10 cellular contexts compared by ENCODE assay signal in genomic region chr12:132622437-132623071, GRCh38. TPM values are rescaled to one million over a fixed set of nuclear protein-coding genes. Genes with fewer than 3 reads are reported as not detected.
DNase-seq lines count a peak whose midpoint lies in the region; ATAC-seq and FAIRE-seq lines count a peak whose summit lies in the region.
"Had no signal": no experiment of that assay in that cellular context is flagged by ENCODE, and none has a peak within 500 bp of the region (broad histone marks: within the 10 kb centered on the region; RNA-seq: fewer than 3 reads in every experiment).

No MANE protein-coding gene starts in this region.

- H3K27me3 Mint-ChIP-seq in activated CD4-positive, alpha-beta memory T cell treated with anti-CD3 and anti-CD28 coated beads, Interleukin-2, amount 10 ng/mL, durations not matched to agents 7 days and 5 days = peaks cover 6% of the 10 kb centered on the region

- H3K9me3 Mint-ChIP-seq in activated CD4-positive, alpha-beta memory T cell treated with anti-CD3 and anti-CD28 coated beads, Interleukin-2, amount 10 ng/mL, durations not matched to agents 7 days and 5 days = peaks cover 3% of the 10 kb centered on the region

- H3K27me3 ChIP-seq in right cardiac atrium (ENCODE audit: control insufficient read depth, insufficient read depth) (no peaks in the 10 kb centered on the region), small intestine (ENCODE audit: control insufficient read depth in 2 of 2, insufficient read depth in 2 of 2, low read length in 2 of 2) (peaks cover 0 to 4% of the 10 kb centered on the region in 2 donors)

- H3K4me3 Mint-ChIP-seq in activated CD4-positive, alpha-beta memory T cell treated with anti-CD3 and anti-CD28 coated beads, Interleukin-2, amount 10 ng/mL, durations not matched to agents 7 days and 5 days = no peak overlapping the region

- peaks cover 21% of the 10 kb centered on the region for H3K36me3 Mint-ChIP-seq in activated CD4-positive, alpha-beta memory T cell treated with anti-CD3 and anti-CD28 coated beads, Interleukin-2, amount 10 ng/mL, durations not matched to agents 7 days and 5 days (ENCODE audit: low read depth)

- no peak for FAIRE-seq in small intestine (lab: Jason Lieb, UNC)
- FAIRE-seq: A204.1 had no signal

- peaks cover 13% of the 10 kb centered on the region for H3K4me1 Mint-ChIP-seq in activated CD4-positive, alpha-beta memory T cell treated with anti-CD3 and anti-CD28 coated beads, Interleukin-2, amount 10 ng/mL, durations not matched to agents 7 days and 5 days

- H3K4me1 ChIP-seq in right cardiac atrium (ENCODE audit: control insufficient read depth, insufficient read depth, low read length) = no peaks in the 10 kb centered on the region
- H3K4me1 ChIP-seq in small intestine (ENCODE audit: control insufficient read depth in 2 of 2, insufficient read depth in 1 of 2, low read depth in 1 of 2, low read length in 1 of 2) = peaks cover 0 to 4% of the 10 kb centered on the region in 2 donors

- peaks cover 2 to 5% of the 10 kb centered on the region in 2 donors for H3K36me3 ChIP-seq in small intestine (ENCODE audit: control insufficient read depth in 2 of 2, insufficient read depth in 2 of 2, low read length in 2 of 2)

- peak overlapping the region; percentile 61 for H3K27ac Mint-ChIP-seq in activated CD4-positive, alpha-beta memory T cell treated with anti-CD3 and anti-CD28 coated beads, Interleukin-2, amount 10 ng/mL, durations not matched to agents 7 days and 5 days

- DNase-seq in DMS 273 (lab: John Stamatoyannopoulos, UW; ENCODE audit: unreplicated experiment) (peak; percentile 25), DMS 273 treated with DMSO at 0.1 percent for 48 hours (lab: John Stamatoyannopoulos, UW) (no peak), right cardiac atrium (peak in 1 of 3 donors; percentile 55), small intestine (peak; percentile 25), KBM-7 (no peak), cortex of kidney (lab: John Stamatoyannopoulos, UW) (no peak)
- DNase-seq in activated CD4-positive, alpha-beta memory T cell treated with anti-CD3 and anti-CD28 coated beads, Interleukin-2, amount 10 ng/mL, durations not matched to agents 7 days and 5 days = peak; percentile 36
- no peak for DNase-seq in stimulated activated CD4-positive, alpha-beta T cell treated with anti-CD3 and anti-CD28 coated beads, Interleukin-12 subunit alpha, Interleukin-12 subunit beta, amount 100 ng/mL, for 4 hours

- H3K4me3 ChIP-seq in right cardiac atrium (ENCODE audit: low read length) = no peak overlapping the region
- H3K4me3 ChIP-seq in small intestine (ENCODE audit: low read depth in 1 of 2, low read length in 2 of 2) = no peak overlapping the region

- H3K27ac ChIP-seq in right cardiac atrium (ENCODE audit: low read length) (no peak overlapping the region), small intestine (ENCODE audit: low read depth in 1 of 2, low read length in 1 of 2) (peak overlapping the region in 1 of 2 donors; percentile 42)

- H3K9me3 ChIP-seq in right cardiac atrium (ENCODE audit: control insufficient read depth, low read length) (no peaks in the 10 kb centered on the region), small intestine (ENCODE audit: control insufficient read depth, low read depth) (no peaks in the 10 kb centered on the region)

- intact Hi-C loops in right cardiac atrium (cut with DNase I) = no loop called here

- ATAC-seq in right cardiac atrium = peak; percentile 50 to 73

- POLR2A ChIA-PET in activated CD4-positive, alpha-beta memory T cell treated with anti-CD3 and anti-CD28 coated beads, Interleukin-2, amount 10 ng/mL, durations not matched to agents 7 days and 5 days (lab: Charles Lee) = no interaction called here

- 29% methylated on average over 11 of the region's 11 CpGs for WGBS in right cardiac atrium
- WGBS in small intestine, 3 donors = 13 to 34% (median 34%) methylated on average over 11 of the region's 11 CpGs

- CTCF ChIA-PET in activated CD4-positive, alpha-beta memory T cell treated with anti-CD3 and anti-CD28 coated beads, Interleukin-2, amount 10 ng/mL, durations not matched to agents 7 days and 5 days (lab: Charles Lee) = no interaction called here

- in situ Hi-C loops in KBM-7 (cut with MboI; ENCODE audit: low pct_unique_long_range_greater_than_20kb, low sequenced_read_pairs) = no loop called here

RNA-seq across cellular contexts. Expression of gene P2RX2, which starts 4.0 kb away (rescaled TPM):
- total RNA-seq in activated CD4-positive, alpha-beta memory T cell treated with anti-CD3 and anti-CD28 coated beads, Interleukin-2, amount 10 ng/mL, durations not matched to agents 7 days and 5 days = not detected
- total RNA-seq in right cardiac atrium = not detected
- polyA plus RNA-seq in right cardiac atrium (not detected), small intestine (1 to 10 TPM in 1 of 3 donors, not detected in 2; 1.9 TPM)
- total RNA-seq: posterior vena cava had no signal

RNA-seq across cellular contexts. Expression of gene LRCOL1, which starts 12.2 kb away (rescaled TPM):
- not detected for total RNA-seq in activated CD4-positive, alpha-beta memory T cell treated with anti-CD3 and anti-CD28 coated beads, Interleukin-2, amount 10 ng/mL, durations not matched to agents 7 days and 5 days
- total RNA-seq in right cardiac atrium = not detected
- polyA plus RNA-seq in right cardiac atrium = not detected
- under 1 TPM in 1 of 3 donors, not detected in 2; 0.85 TPM for polyA plus RNA-seq in small intestine

Comparison
In these comparisons a context has a peak if more than half of its experiments do, and no peak if none do; other contexts are left out.
1. DNase-seq: peak in DMS 273 (single experiment), activated CD4-positive, alpha-beta memory T cell treated with anti-CD3 and anti-CD28 coated beads, Interleukin-2, amount 10 ng/mL, durations not matched to agents 7 days and 5 days (single experiment) and small intestine (single experiment); none in DMS 273 treated with DMSO at 0.1 percent for 48 hours (single experiment), KBM-7 (single experiment), cortex of kidney (single experiment) and stimulated activated CD4-positive, alpha-beta T cell treated with anti-CD3 and anti-CD28 coated beads, Interleukin-12 subunit alpha, Interleukin-12 subunit beta, amount 100 ng/mL, for 4 hours (single experiment).